Comparison of ENCODE assay signal across 1 cellular context in genomic region chr16:9151597-9151996, GRCh38.
TF ChIP-seq lines count a peak whose summit lies in the region.

No MANE protein-coding gene starts in this region.

TF ChIP-seq in GM23338, 12 proteins besides CTCF, POLR2A, EP300 and RAD21 (continued from another document):
- TF ChIP-seq, protein P1, sequence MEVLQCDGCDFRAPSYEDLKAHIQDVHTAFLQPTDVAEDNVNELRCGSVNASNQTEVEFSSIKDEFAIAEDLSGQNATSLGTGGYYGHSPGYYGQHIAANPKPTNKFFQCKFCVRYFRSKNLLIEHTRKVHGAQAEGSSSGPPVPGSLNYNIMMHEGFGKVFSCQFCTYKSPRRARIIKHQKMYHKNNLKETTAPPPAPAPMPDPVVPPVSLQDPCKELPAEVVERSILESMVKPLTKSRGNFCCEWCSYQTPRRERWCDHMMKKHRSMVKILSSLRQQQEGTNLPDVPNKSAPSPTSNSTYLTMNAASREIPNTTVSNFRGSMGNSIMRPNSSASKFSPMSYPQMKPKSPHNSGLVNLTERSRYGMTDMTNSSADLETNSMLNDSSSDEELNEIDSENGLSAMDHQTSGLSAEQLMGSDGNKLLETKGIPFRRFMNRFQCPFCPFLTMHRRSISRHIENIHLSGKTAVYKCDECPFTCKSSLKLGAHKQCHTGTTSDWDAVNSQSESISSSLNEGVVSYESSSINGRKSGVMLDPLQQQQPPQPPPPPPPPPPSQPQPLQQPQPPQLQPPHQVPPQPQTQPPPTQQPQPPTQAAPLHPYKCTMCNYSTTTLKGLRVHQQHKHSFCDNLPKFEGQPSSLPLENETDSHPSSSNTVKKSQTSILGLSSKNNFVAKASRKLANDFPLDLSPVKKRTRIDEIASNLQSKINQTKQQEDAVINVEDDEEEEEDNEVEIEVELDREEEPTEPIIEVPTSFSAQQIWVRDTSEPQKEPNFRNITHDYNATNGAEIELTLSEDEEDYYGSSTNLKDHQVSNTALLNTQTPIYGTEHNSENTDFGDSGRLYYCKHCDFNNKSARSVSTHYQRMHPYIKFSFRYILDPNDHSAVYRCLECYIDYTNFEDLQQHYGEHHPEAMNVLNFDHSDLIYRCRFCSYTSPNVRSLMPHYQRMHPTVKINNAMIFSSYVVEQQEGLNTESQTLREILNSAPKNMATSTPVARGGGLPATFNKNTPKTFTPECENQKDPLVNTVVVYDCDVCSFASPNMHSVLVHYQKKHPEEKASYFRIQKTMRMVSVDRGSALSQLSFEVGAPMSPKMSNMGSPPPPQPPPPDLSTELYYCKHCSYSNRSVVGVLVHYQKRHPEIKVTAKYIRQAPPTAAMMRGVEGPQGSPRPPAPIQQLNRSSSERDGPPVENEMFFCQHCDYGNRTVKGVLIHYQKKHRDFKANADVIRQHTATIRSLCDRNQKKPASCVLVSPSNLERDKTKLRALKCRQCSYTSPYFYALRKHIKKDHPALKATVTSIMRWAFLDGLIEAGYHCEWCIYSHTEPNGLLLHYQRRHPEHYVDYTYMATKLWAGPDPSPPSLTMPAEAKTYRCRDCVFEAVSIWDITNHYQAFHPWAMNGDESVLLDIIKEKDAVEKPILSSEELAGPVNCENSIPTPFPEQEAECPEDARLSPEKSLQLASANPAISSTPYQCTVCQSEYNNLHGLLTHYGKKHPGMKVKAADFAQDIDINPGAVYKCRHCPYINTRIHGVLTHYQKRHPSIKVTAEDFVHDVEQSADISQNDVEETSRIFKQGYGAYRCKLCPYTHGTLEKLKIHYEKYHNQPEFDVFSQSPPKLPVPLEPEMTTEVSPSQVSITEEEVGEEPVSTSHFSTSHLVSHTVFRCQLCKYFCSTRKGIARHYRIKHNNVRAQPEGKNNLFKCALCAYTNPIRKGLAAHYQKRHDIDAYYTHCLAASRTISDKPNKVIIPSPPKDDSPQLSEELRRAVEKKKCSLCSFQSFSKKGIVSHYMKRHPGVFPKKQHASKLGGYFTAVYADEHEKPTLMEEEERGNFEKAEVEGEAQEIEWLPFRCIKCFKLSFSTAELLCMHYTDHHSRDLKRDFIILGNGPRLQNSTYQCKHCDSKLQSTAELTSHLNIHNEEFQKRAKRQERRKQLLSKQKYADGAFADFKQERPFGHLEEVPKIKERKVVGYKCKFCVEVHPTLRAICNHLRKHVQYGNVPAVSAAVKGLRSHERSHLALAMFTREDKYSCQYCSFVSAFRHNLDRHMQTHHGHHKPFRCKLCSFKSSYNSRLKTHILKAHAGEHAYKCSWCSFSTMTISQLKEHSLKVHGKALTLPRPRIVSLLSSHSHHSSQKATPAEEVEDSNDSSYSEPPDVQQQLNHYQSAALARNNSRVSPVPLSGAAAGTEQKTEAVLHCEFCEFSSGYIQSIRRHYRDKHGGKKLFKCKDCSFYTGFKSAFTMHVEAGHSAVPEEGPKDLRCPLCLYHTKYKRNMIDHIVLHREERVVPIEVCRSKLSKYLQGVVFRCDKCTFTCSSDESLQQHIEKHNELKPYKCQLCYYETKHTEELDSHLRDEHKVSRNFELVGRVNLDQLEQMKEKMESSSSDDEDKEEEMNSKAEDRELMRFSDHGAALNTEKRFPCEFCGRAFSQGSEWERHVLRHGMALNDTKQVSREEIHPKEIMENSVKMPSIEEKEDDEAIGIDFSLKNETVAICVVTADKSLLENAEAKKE (CRISPR knock-in tag; IDR thresholded peaks at IDR 0.05): no peak
- TF ChIP-seq NANOG (IDR thresholded peaks at IDR 0.05; ENCODE audit: borderline replicate concordance) (no peak), CREB1 (CRISPR knock-in tag; IDR thresholded peaks at IDR 0.05; ENCODE audit: low read depth) (no peak), POLR2AphosphoS5 (IDR thresholded peaks at IDR 0.05; ENCODE audit: low read depth) (no peak), EZH2phosphoT487 (IDR thresholded peaks at IDR 0.05; ENCODE audit: unreplicated experiment) (no peak), ZNF114 (CRISPR knock-in tag; IDR thresholded peaks at IDR 0.05) (no peak), ETS1 (IDR thresholded peaks at IDR 0.05) (no peak), JUNB (IDR thresholded peaks at IDR 0.05; ENCODE audit: unreplicated experiment) (no peak), ZNF331 (CRISPR knock-in tag; IDR thresholded peaks at IDR 0.05; ENCODE audit: low read depth) (no peak)
TF ChIP-seq in GM23338: peak in this region for 0.
